In the genomic region with DNA sequence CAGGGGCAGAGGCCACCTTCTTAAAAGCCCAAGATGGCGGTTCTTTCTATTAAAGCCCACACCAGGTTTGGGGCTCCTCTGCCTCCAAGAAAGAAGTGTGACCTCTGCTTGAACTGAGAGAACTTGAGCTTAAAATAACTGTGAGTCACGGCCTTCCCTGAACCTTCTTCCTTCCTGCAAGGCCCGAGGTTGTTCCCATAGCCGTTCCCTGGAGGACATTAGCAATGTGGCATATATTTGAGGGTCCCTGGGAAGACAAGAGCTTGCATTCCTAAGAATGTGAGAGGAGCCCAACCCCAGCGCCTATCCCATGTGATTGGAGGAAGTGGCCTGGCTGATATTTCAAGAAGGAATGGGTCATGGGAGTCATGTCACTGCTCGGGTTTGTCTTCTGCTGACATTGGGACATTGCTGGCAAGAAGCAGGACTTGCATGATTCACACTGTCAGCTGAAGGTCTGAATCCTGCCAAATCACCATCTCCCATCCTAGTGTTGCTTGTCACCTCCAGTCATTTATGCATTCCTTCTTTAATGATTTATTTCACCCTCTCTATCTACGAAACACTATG, we compare ENCODE assay signal across 10 cellular contexts.
DNase-seq lines count a peak whose midpoint lies in the region; ATAC-seq and TF ChIP-seq lines count a peak whose summit lies in the region.
"Had no signal": no experiment of that assay in that cellular context is flagged by ENCODE, and none has a peak within 500 bp of the region (broad histone marks: within the 10 kb centered on the region; RNA-seq: fewer than 3 reads in every experiment).

No MANE protein-coding gene starts in this region.

- peak overlapping the region; percentile 45 to 86 for H2BK12ac ChIP-seq in mesenchymal stem cell (ENCODE audit: low read length in 2 of 2)

- peaks cover 6% of the 10 kb centered on the region; the same call in 1 of the 2 replicates for H3K9me2 ChIP-seq in GM23338 (ENCODE audit: insufficient read depth)

- H3K79me1 ChIP-seq in mesenchymal stem cell (replicated peaks; ENCODE audit: low read length, poor library complexity, severe bottlenecking): no peaks in the 10 kb centered on the region

- H3K4ac ChIP-seq in mesenchymal stem cell (ENCODE audit: low read depth in 1 of 2, low read length in 2 of 2): peak overlapping the region in 1 of 2 experiments; percentile 10

- H2AFZ ChIP-seq in mesenchymal stem cell (ENCODE audit: low read depth, low read length): no peak overlapping the region
- H2AFZ ChIP-seq in GM23338: no peak overlapping the region

- H4K20me1 ChIP-seq in GM23338 (replicated peaks; ENCODE audit: insufficient read depth): no peaks in the 10 kb centered on the region

- H3F3A ChIP-seq in GM23338 (replicated peaks; ENCODE audit: low read depth): no peaks in the 10 kb centered on the region

- peak overlapping the region; percentile 38 to 77 for H3K18ac ChIP-seq in mesenchymal stem cell (ENCODE audit: low read depth in 1 of 2, low read length in 2 of 2)

- H3K79me2 ChIP-seq in GM23338 (replicated peaks; ENCODE audit: insufficient read depth): no peaks in the 10 kb centered on the region

- H3K36me3 Mint-ChIP-seq in GM23338 (ENCODE audit: low read depth): no peaks in the 10 kb centered on the region

- H3K4me2 ChIP-seq in mesenchymal stem cell (ENCODE audit: low read length, poor library complexity, severe bottlenecking): no peak overlapping the region
- H3K4me2 ChIP-seq in GM23338: no peak overlapping the region

- no peaks in the 10 kb centered on the region for H3K27me3 Mint-ChIP-seq in GM23338 (ENCODE audit: insufficient read depth, low read depth, poor library complexity)

- H2BK5ac ChIP-seq in mesenchymal stem cell (ENCODE audit: low read depth, low read length, poor library complexity, severe bottlenecking): no peak overlapping the region

- TF ChIP-seq CTCF in GM23338 (conservative IDR thresholded peaks at IDR 0.05; ENCODE audit: low read depth in 2 of 2): no peak

- H3K36me3 ChIP-seq in mesenchymal stem cell (ENCODE audit: control insufficient read depth in 1 of 2, insufficient read depth in 2 of 2, low read depth in 1 of 2, low read length in 2 of 2): no peaks in the 10 kb centered on the region
- H3K36me3 ChIP-seq in GM23338 (ENCODE audit: insufficient read depth): no peaks in the 10 kb centered on the region
- H3K36me3 ChIP-seq: Peyer's patch had no signal

- H3K27me3 ChIP-seq in mesenchymal stem cell (ENCODE audit: control insufficient read depth in 1 of 2, insufficient read depth in 1 of 2, low read length in 2 of 2) (no peaks in the 10 kb centered on the region), GM23338 (ENCODE audit: insufficient read depth) (no peaks in the 10 kb centered on the region)
- H3K27me3 ChIP-seq: Peyer's patch had no signal

- no peaks in the 10 kb centered on the region for H3K9me3 ChIP-seq in mesenchymal stem cell (ENCODE audit: control insufficient read depth, low read length)

- no peak overlapping the region for H4K91ac ChIP-seq in mesenchymal stem cell (ENCODE audit: low read length)

- peak overlapping the region; percentile 45 for H4K8ac ChIP-seq in mesenchymal stem cell (ENCODE audit: low read length)

- H3K23ac ChIP-seq in mesenchymal stem cell (ENCODE audit: low read length in 2 of 2): no peak overlapping the region

- peak; percentile 55 for DNase-seq in AG08396 (ENCODE audit: low spot score)
- peak; percentile 18 for DNase-seq in NCI-H226
- DNase-seq in mesenchymal stem cell: peak; percentile 83
- DNase-seq in HUDEP-2 (lab: John Stamatoyannopoulos, UW; ENCODE audit: unreplicated experiment in 76 of 76): no peak
- no peak for DNase-seq in GM23338 (ENCODE audit: low spot score)
- DNase-seq: Peyer's patch had no signal

- peaks cover 3% of the 10 kb centered on the region; the same call in 2 of the 3 replicates for H3K4me1 Mint-ChIP-seq in GM23338

- no peak overlapping the region for H3K27ac Mint-ChIP-seq in GM23338

- H3K4me3 Mint-ChIP-seq in GM23338: no peak overlapping the region

- 12% methylated on average over 7 of the region's 7 CpGs for WGBS in mesenchymal stem cell

- no peak overlapping the region for H2BK120ac ChIP-seq in mesenchymal stem cell (ENCODE audit: low read depth, low read length)

- ATAC-seq in esophagus mucosa (peak; percentile 82), GM21381 (IDR thresholded peaks at IDR 0.05; ENCODE audit: unreplicated experiment) (no peak), GM21825 (IDR thresholded peaks at IDR 0.05; ENCODE audit: unreplicated experiment) (no peak), GM23338 (no peak)

- H3K14ac ChIP-seq in mesenchymal stem cell (ENCODE audit: low read length in 2 of 2): no peak overlapping the region

- no peak overlapping the region for H3K4me3 ChIP-seq in mesenchymal stem cell (ENCODE audit: insufficient read depth in 1 of 2, low read depth in 1 of 2, low read length in 2 of 2)
- no peak overlapping the region for H3K4me3 ChIP-seq in GM23338
- H3K4me3 ChIP-seq: Peyer's patch had no signal

- no peaks in the 10 kb centered on the region for H3K9me3 Mint-ChIP-seq in GM23338

- no peak overlapping the region for H2AK5ac ChIP-seq in mesenchymal stem cell (ENCODE audit: low read length, severe bottlenecking)

- H3K4me1 ChIP-seq in mesenchymal stem cell (ENCODE audit: control insufficient read depth, insufficient read depth, low read depth, low read length): peaks cover 4% of the 10 kb centered on the region
- H3K4me1 ChIP-seq in GM23338 (ENCODE audit: insufficient read depth): peaks cover 5% of the 10 kb centered on the region

- no peak overlapping the region for H3K9ac ChIP-seq in mesenchymal stem cell (ENCODE audit: low read length)

- H3K27ac ChIP-seq in mesenchymal stem cell (ENCODE audit: low read length, poor library complexity, severe bottlenecking): no peak overlapping the region
- no peak overlapping the region for H3K27ac ChIP-seq in GM23338 (ENCODE audit: low read depth)
- H3K27ac ChIP-seq: C4-2B had no signal

- no peak overlapping the region for H2BK15ac ChIP-seq in mesenchymal stem cell (ENCODE audit: low read depth, poor library complexity, severe bottlenecking)

TF ChIP-seq in GM23338, 12 proteins besides CTCF, POLR2A, EP300 and RAD21:
- TF ChIP-seq POLR2AphosphoS5 (IDR thresholded peaks at IDR 0.05; ENCODE audit: low read depth): no peak
- TF ChIP-seq EZH2 (IDR thresholded peaks at IDR 0.05; ENCODE audit: low read depth, unreplicated experiment): no peak

Comparison
In these comparisons a context has a peak if more than half of its experiments do, and no peak if none do; other contexts are left out.
1. DNase-seq: peak in AG08396 (single experiment), NCI-H226 (single experiment) and mesenchymal stem cell (single experiment); none in HUDEP-2 (0 of 76) and GM23338 (single experiment).